12 cellular contexts compared by ENCODE assay signal in the genomic region with DNA sequence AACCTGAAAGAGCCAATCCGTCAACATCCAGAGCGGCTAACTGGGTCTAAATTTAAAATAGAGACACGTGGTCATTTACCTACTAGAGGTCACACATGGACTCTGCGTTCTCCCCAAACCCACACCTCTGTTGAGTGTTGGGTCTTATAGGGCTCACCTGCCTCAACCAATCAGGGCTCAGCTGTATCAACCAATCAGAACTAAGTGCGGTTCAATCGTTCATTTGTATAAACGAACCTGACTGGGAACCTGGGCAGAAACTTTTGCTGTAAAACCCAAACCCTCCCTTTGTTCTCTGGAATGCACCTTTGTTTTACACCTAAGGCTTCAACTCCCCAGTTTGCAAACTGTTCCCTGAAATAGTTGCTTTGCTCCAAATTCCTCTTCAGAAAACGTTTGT. TPM values are rescaled to one million over a fixed set of nuclear protein-coding genes. Genes with fewer than 3 reads are reported as not detected.
DNase-seq lines count a peak whose midpoint lies in the region; ATAC-seq, FAIRE-seq and TF ChIP-seq lines count a peak whose summit lies in the region.
"Had no signal": no experiment of that assay in that cellular context is flagged by ENCODE, and none has a peak within 500 bp of the region (broad histone marks: within the 10 kb centered on the region; RNA-seq: fewer than 3 reads in every experiment).

No MANE protein-coding gene starts in this region.

- H3K4me1 Mint-ChIP-seq in activated naive CD4-positive, alpha-beta T cell treated with anti-CD3 and anti-CD28 coated beads, Interleukin-2, amount 50 U/mL, for 24 hours = peaks cover 20% of the 10 kb centered on the region
- H3K4me1 Mint-ChIP-seq in type B pancreatic cell (ENCODE audit: unreplicated experiment) = peaks cover 9% of the 10 kb centered on the region

- H2BK15ac ChIP-seq in H1 (ENCODE audit: low read length) = 0 out of 2 replicates have a peak overlapping the region, but pooled peaks have one; percentile 61

- no peak overlapping the region for H2BK5ac ChIP-seq in H1 (ENCODE audit: low read depth, low read length)

- no peak for TF ChIP-seq POLR2A in H1 (IDR thresholded peaks at IDR 0.05; ENCODE audit: control extremely low read depth in 1 of 2, low read depth in 2 of 2, low read length in 2 of 2)

- H3K18ac ChIP-seq in H1 (ENCODE audit: extremely low read depth, low read length) = no peak overlapping the region; the same call in 1 of the 2 replicates

- peak overlapping the region; percentile 54; the same call in 1 of the 2 replicates for H3K4me2 ChIP-seq in OCI-LY1 (ENCODE audit: low read length)
- no peak overlapping the region; a peak in 1 of 4 replicates for H3K4me2 ChIP-seq in H1 (ENCODE audit: insufficient read depth in 1 of 2, low read depth in 2 of 2, low read length in 2 of 2)

- no peak overlapping the region for H4K5ac ChIP-seq in H1 (ENCODE audit: insufficient read length, low read depth, low read length)

- ATAC-seq in GM19328 (IDR thresholded peaks at IDR 0.05; ENCODE audit: unreplicated experiment) = no peak
- no peak for ATAC-seq in HG03521 (IDR thresholded peaks at IDR 0.05; ENCODE audit: unreplicated experiment)

- no peaks in the 10 kb centered on the region for H3K36me3 Mint-ChIP-seq in activated naive CD4-positive, alpha-beta T cell treated with anti-CD3 and anti-CD28 coated beads, Interleukin-2, amount 50 U/mL, for 24 hours
- H3K36me3 Mint-ChIP-seq in type B pancreatic cell = no peaks in the 10 kb centered on the region
- H3K36me3 Mint-ChIP-seq: CD14-positive monocyte had no signal

- H3K27ac Mint-ChIP-seq in activated naive CD4-positive, alpha-beta T cell treated with anti-CD3 and anti-CD28 coated beads, Interleukin-2, amount 50 U/mL, for 24 hours = no peak overlapping the region
- H3K27ac Mint-ChIP-seq in type B pancreatic cell = no peak overlapping the region

- H3K23ac ChIP-seq in H1 (ENCODE audit: insufficient read length) = no peak overlapping the region

- H2AFZ ChIP-seq in OCI-LY1 (ENCODE audit: low read length) = no peak overlapping the region
- H2AFZ ChIP-seq in H1 (ENCODE audit: low read length) = peak overlapping the region; percentile 79

- H2BK20ac ChIP-seq in H1 (ENCODE audit: low read length) = no peak overlapping the region

- TF ChIP-seq CTCF in OCI-LY1 (IDR thresholded peaks at IDR 0.05; ENCODE audit: low read length) = no peak
- no peak for TF ChIP-seq CTCF in H1 (IDR thresholded peaks at IDR 0.05; ENCODE audit: control extremely low read depth in 1 of 3, insufficient read depth in 1 of 3, low read depth in 1 of 3, low read length in 3 of 3)
- TF ChIP-seq CTCF in type B pancreatic cell (conservative IDR thresholded peaks at IDR 0.05) = no peak

- H2BK12ac ChIP-seq in H1 (ENCODE audit: low read depth, low read length) = 0 out of 2 replicates have a peak overlapping the region, but pooled peaks have one; percentile 7

- H3K4me1 ChIP-seq in OCI-LY1 (ENCODE audit: insufficient read depth, low read length, severe bottlenecking) (peaks cover 21% of the 10 kb centered on the region), H1 (replicated peaks in 1 of 4; ENCODE audit: control insufficient read depth in 3 of 4, insufficient read depth in 4 of 4, low read length in 3 of 4) (peaks cover 0 to 3% (median 0%) of the 10 kb centered on the region in 4 experiments; a peak in 1 of 7 replicates)

- H3K4ac ChIP-seq in H1 (replicated peaks; ENCODE audit: insufficient read length, low read depth, low read length) = no peak overlapping the region

- DNase-seq in activated naive CD4-positive, alpha-beta T cell treated with Interleukin-2 at 50 U/mL for 16 hours = no peak
- DNase-seq in H1 (ENCODE audit: low read depth in 1 of 2, low spot score in 2 of 2) (no peak), type B pancreatic cell (ENCODE audit: extremely low spot score, unreplicated experiment) (no peak)
- DNase-seq in effector CD8-positive, alpha-beta T cell (lab: John Stamatoyannopoulos, UW) = no peak
- DNase-seq: central memory CD4-positive, alpha-beta T cell; NCI-H187 treated with DMSO at 0.1 percent for 48 hours had no signal

- no peak overlapping the region for H2BK120ac ChIP-seq in H1 (replicated peaks; ENCODE audit: low read depth, low read length)

- CTCF ChIA-PET in H1 (lab: Charles Lee; ENCODE audit: partially characterized antibody) = interaction anchor here (1.1 kb wide), 1 partner anchor 27 kb away, joined by 5 read pairs; no protein-coding TSS in a partner anchor

- H3K79me1 ChIP-seq in H1 (ENCODE audit: low read depth, low read length) = no peaks in the 10 kb centered on the region

- no peak overlapping the region for H4K8ac ChIP-seq in H1 (ENCODE audit: extremely low read depth, insufficient read depth, low read length)

- no peaks in the 10 kb centered on the region for H3K27me3 ChIP-seq in OCI-LY1 (ENCODE audit: insufficient read depth, low read length)
- no peaks in the 10 kb centered on the region for H3K27me3 ChIP-seq in H1 (replicated peaks in 1 of 4; ENCODE audit: control insufficient read depth in 3 of 4, extremely low read depth in 1 of 4, insufficient read depth in 3 of 4, low read length in 3 of 4)
- H3K27me3 ChIP-seq: vagina had no signal

- H4K20me1 ChIP-seq in OCI-LY1 (ENCODE audit: insufficient read depth, low read length) (no peaks in the 10 kb centered on the region), H1 (replicated peaks in 1 of 2; ENCODE audit: control insufficient read depth in 1 of 2, insufficient read depth in 2 of 2, low read length in 2 of 2) (no peaks in the 10 kb centered on the region)

- H3K4me3 Mint-ChIP-seq in activated naive CD4-positive, alpha-beta T cell treated with anti-CD3 and anti-CD28 coated beads, Interleukin-2, amount 50 U/mL, for 24 hours = peak overlapping the region; percentile 91
- peak overlapping the region; percentile 96 for H3K4me3 Mint-ChIP-seq in type B pancreatic cell

- POLR2A ChIA-PET in H1 (lab: Charles Lee; ENCODE audit: partially characterized antibody) = no interaction called here

- no peaks in the 10 kb centered on the region for H3F3A ChIP-seq in OCI-LY1 (ENCODE audit: insufficient read depth, low read length)

- H3K27me3 Mint-ChIP-seq in activated naive CD4-positive, alpha-beta T cell treated with anti-CD3 and anti-CD28 coated beads, Interleukin-2, amount 50 U/mL, for 24 hours = peaks cover 14% of the 10 kb centered on the region
- H3K27me3 Mint-ChIP-seq in type B pancreatic cell = no peaks in the 10 kb centered on the region

- H3K36me3 ChIP-seq in OCI-LY1 (ENCODE audit: insufficient read depth, low read length) (peaks cover 24% of the 10 kb centered on the region), H1 (ENCODE audit: control insufficient read depth in 2 of 4, insufficient read depth in 4 of 4, low read length in 3 of 4) (no peaks in the 10 kb centered on the region)
- H3K36me3 ChIP-seq: vagina had no signal

- H3K14ac ChIP-seq in H1 (ENCODE audit: insufficient read length) = no peak overlapping the region

- H3K4me3 ChIP-seq in OCI-LY1 (ENCODE audit: low read depth, low read length, poor library complexity, severe bottlenecking) (peak overlapping the region; percentile 51), H1 (ENCODE audit: extremely low read depth in 1 of 4, insufficient read depth in 2 of 4, low read depth in 3 of 4, low read length in 4 of 4) (no peak overlapping the region; a peak in 1 of 8 replicates)

- H3K27ac ChIP-seq in OCI-LY1 (ENCODE audit: low read depth, low read length, poor library complexity, severe bottlenecking) = no peak overlapping the region
- H3K27ac ChIP-seq in H1 (ENCODE audit: low read depth, low read length) = no peak overlapping the region
- H3K27ac ChIP-seq: vagina had no signal

- H3K9ac ChIP-seq in OCI-LY1 (ENCODE audit: low read length) (no peak overlapping the region), H1 (replicated peaks in 1 of 4; ENCODE audit: extremely low read depth in 1 of 4, low read depth in 3 of 4, low read length in 3 of 4) (no peak overlapping the region)

- WGBS in H1 (ENCODE audit: extremely low coverage in 1 of 2, insufficient coverage in 1 of 2, insufficient read length in 1 of 2, insufficient replicate concordance in 2 of 2, low coverage in 1 of 2, low lambda C conversion rate in 2 of 2, missing lambda C conversion rate in 1 of 2), 2 experiments = 92% methylated on average over 8 of the region's 8 CpGs; no CpG with 5 or more reads in 1 of the 2 experiments

- FAIRE-seq in H1 (lab: Jason Lieb, UNC) = no peak

- TF ChIP-seq EP300 in H1 (IDR thresholded peaks at IDR 0.05; ENCODE audit: borderline replicate concordance in 1 of 2, low read depth in 2 of 2, low read length in 2 of 2) = no peak

- no peak overlapping the region for H3K56ac ChIP-seq in H1 (replicated peaks; ENCODE audit: insufficient read length, low read depth, low read length)

- H3K79me2 ChIP-seq in OCI-LY1 (ENCODE audit: insufficient read depth, low read length) (no peaks in the 10 kb centered on the region), H1 (ENCODE audit: control insufficient read depth in 1 of 2, insufficient read depth in 2 of 2, low read length in 2 of 2) (no peaks in the 10 kb centered on the region)

- no peaks in the 10 kb centered on the region for H3K9me2 ChIP-seq in OCI-LY1 (ENCODE audit: low read depth, low read length)

- peaks cover 2% of the 10 kb centered on the region; the same call in 1 of the 2 replicates for H3K23me2 ChIP-seq in H1 (ENCODE audit: low read depth, low read length)

- H3K9me3 ChIP-seq in OCI-LY1 (ENCODE audit: low read length) (no peaks in the 10 kb centered on the region; the same call in 1 of the 2 replicates), H1 (ENCODE audit: insufficient read depth in 2 of 2, low read depth in 1 of 2, low read length in 1 of 2) (no peaks in the 10 kb centered on the region)
- H3K9me3 ChIP-seq: vagina had no signal

- no peak overlapping the region for H4K91ac ChIP-seq in H1 (replicated peaks; ENCODE audit: insufficient read length, low read length)

- TF ChIP-seq RAD21 in H1 (IDR thresholded peaks at IDR 0.05 in 1 of 2, conservative IDR thresholded peaks at IDR 0.05 in 1 of 2; ENCODE audit: low read depth in 2 of 2, low read length in 2 of 2) = no peak

- H3K9me3 Mint-ChIP-seq in activated naive CD4-positive, alpha-beta T cell treated with anti-CD3 and anti-CD28 coated beads, Interleukin-2, amount 50 U/mL, for 24 hours = no peaks in the 10 kb centered on the region
- no peaks in the 10 kb centered on the region for H3K9me3 Mint-ChIP-seq in type B pancreatic cell

- H2AK5ac ChIP-seq in H1 (ENCODE audit: low read depth, low read length) = no peak overlapping the region

TF ChIP-seq in H1, 55 proteins besides CTCF, POLR2A, EP300 and RAD21 (continues in another document):
- TF ChIP-seq POU5F1 (IDR thresholded peaks at IDR 0.05; ENCODE audit: low read depth, low read length) = no peak

RNA-seq across cellular contexts. Expression of gene DNAAF4, which starts 8.9 kb away (rescaled TPM):
- 1.2 and 2.3 TPM in 2 replicates for total RNA-seq in H1 (2021; fragmentation: NEBNext Ultra II Directional; extraction: Animal tissue kit (Norgen Biotek cat#: 25700))
- polyA plus RNA-seq in H1 (2011; rRNA removed) = 0.47 and 2.1 TPM in 2 replicates
- polyA plus RNA-seq in H1 (2011; cell fraction: cytosol; rRNA removed) = 2.7 TPM
- 2.6 TPM for polyA plus RNA-seq in H1 (2011; cell fraction: nucleus; rRNA removed)
- polyA plus RNA-seq in H1 (2012, experiment 1 of 2) = 1.8 to 3.9 TPM (median 2.2 TPM) in 4 replicates
- 1.1 TPM for polyA plus RNA-seq in H1 (2012, experiment 2 of 2)
- polyA plus RNA-seq in H1 (2013, experiment 1 of 2) = 6.5 TPM
- polyA plus RNA-seq in H1 (2013, experiment 2 of 2) = 5.3 TPM
- polyA minus RNA-seq in H1 (2011; rRNA and poly(A)+ RNA removed) = 2.6 and 3.0 TPM in 2 replicates
- polyA minus RNA-seq in H1 (2011; cell fraction: cytosol; rRNA and poly(A)+ RNA removed) = not detected
- 2.2 TPM for polyA minus RNA-seq in H1 (2011; cell fraction: nucleus; rRNA and poly(A)+ RNA removed)
- 2.6 and 5.4 TPM in 2 replicates for total RNA-seq in type B pancreatic cell (ENCODE audit: low replicate concordance)
- total RNA-seq: vagina had no signal
